In the genomic region with DNA sequence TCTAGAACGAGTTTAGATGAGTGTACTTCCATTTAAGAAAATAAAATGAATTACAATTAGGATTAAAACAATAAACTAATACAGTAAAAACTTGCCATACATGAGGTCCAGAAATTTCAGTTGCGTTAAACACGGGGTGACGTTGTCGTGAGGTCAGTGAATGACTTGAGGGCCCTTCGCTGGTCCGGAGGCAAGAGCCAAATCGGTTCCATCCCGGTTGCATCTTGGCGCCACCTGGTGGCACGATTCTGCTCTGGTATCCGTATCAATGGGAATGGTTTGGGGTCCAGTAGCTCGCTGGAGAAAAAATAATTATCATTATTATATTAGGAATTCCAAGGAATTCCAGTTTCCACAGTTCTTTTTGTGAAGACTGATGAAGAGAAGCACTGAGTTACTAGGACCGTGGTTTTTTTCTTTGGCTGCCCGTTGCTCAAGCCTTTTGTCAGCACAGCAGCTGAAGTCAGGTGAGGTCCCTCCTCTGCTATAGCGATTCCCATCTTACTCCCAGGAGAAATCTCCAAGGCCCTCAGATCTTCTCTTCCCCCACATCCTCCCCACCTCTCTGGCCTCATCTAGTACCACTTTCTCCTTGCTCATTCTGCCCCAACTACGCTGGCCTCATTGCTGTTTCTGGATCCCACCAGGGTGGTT, we compare ENCODE assay signal across 9 cellular contexts.
DNase-seq lines count a peak whose midpoint lies in the region; ATAC-seq, FAIRE-seq and TF ChIP-seq lines count a peak whose summit lies in the region.
"Had no signal": no experiment of that assay in that cellular context is flagged by ENCODE, and none has a peak within 500 bp of the region (broad histone marks: within the 10 kb centered on the region; RNA-seq: fewer than 3 reads in every experiment).

No MANE protein-coding gene starts in this region.

- CTCF ChIA-PET in Panc1 (lab: Charles Lee), result interaction anchor here (0.6 kb wide), 2 partner anchors 52 to 625 kb away, joined by 3 to 9 read pairs; no protein-coding TSS in a partner anchor

- H3K27ac Mint-ChIP-seq in activated T-cell treated with anti-CD3 and anti-CD28 coated beads, Interleukin-2, amount 50 U/mL, for 72 hours, result no peak overlapping the region
- H3K27ac Mint-ChIP-seq in osteocyte (ENCODE audit: unreplicated experiment), result no peak overlapping the region

- peak; percentile 87 for ATAC-seq in Panc1
- peak; percentile 44 to 54 for ATAC-seq in activated T-cell treated with anti-CD3 and anti-CD28 coated beads, Interleukin-2, amount 50 U/mL, for 72 hours (replicated peaks in 1 of 2)

- TF ChIP-seq CTCF in Panc1 (IDR thresholded peaks at IDR 0.05) (peak; percentile 91), fibroblast of the aortic adventitia (IDR thresholded peaks at IDR 0.05; ENCODE audit: insufficient read depth, low read length) (peak; percentile 81), osteocyte (IDR thresholded peaks at IDR 0.05) (peak; percentile 70), transverse colon (IDR thresholded peaks at IDR 0.05) (peak; percentile 58 to 76 (median 67))

- no peaks in the 10 kb centered on the region for H3K4me1 Mint-ChIP-seq in activated T-cell treated with anti-CD3 and anti-CD28 coated beads, Interleukin-2, amount 50 U/mL, for 72 hours (ENCODE audit: low read depth)
- no peaks in the 10 kb centered on the region for H3K4me1 Mint-ChIP-seq in osteocyte (ENCODE audit: unreplicated experiment)

- H3K4me3 ChIP-seq in Panc1 (ENCODE audit: low read depth in 2 of 2, low read length in 2 of 2) (no peak overlapping the region), fibroblast of the aortic adventitia (ENCODE audit: low read depth, low read length) (no peak overlapping the region), transverse colon (no peak overlapping the region)

- no peaks in the 10 kb centered on the region for H3K27me3 ChIP-seq in Panc1 (ENCODE audit: control insufficient read depth, insufficient read depth, low read length)
- H3K27me3 ChIP-seq in transverse colon, result peaks cover 3% of the 10 kb centered on the region
- H3K27me3 ChIP-seq: neutrophil had no signal

- H3K4me1 ChIP-seq in Panc1 (ENCODE audit: control insufficient read depth, insufficient read depth, low read length) (no peaks in the 10 kb centered on the region), transverse colon (no peaks in the 10 kb centered on the region)

- 23 to 26% methylated on average over 16 to 17 of the region's 17 CpGs for WGBS in transverse colon (ENCODE audit: low coverage in 1 of 2), 2 donors

- intact Hi-C loops in Panc1 (cut with micrococcal nuclease; ENCODE audit: unreplicated experiment), result loop anchor here (2.0 to 5.0 kb wide), 2 partner anchors 159 to 625 kb away; no protein-coding TSS in a partner anchor
- intact Hi-C loops in transverse colon (cut with DNase I; ENCODE audit: low total_unique reads), result no loop called here

- POLR2A ChIA-PET in Panc1 (lab: Charles Lee), result no interaction called here

- H3K36me3 ChIP-seq in Panc1 (ENCODE audit: control insufficient read depth, insufficient read depth, low read length) (no peaks in the 10 kb centered on the region), transverse colon (no peaks in the 10 kb centered on the region)
- H3K36me3 ChIP-seq: neutrophil had no signal

- H3K9me3 ChIP-seq in Panc1 (ENCODE audit: control insufficient read depth, insufficient read depth, low read depth, low read length), result peaks cover 11% of the 10 kb centered on the region; the same call in 1 of the 2 replicates
- peaks cover 3% of the 10 kb centered on the region in 2 donors for H3K9me3 ChIP-seq in transverse colon
- H3K9me3 ChIP-seq: neutrophil had no signal

- no peak overlapping the region for H3K27ac ChIP-seq in Panc1 (ENCODE audit: low read length)
- no peak overlapping the region for H3K27ac ChIP-seq in transverse colon
- H3K27ac ChIP-seq: neutrophil had no signal

- peaks cover 2 to 6% of the 10 kb centered on the region in 2 donors for H3K9me3 Mint-ChIP-seq in activated T-cell treated with anti-CD3 and anti-CD28 coated beads, Interleukin-2, amount 50 U/mL, for 72 hours
- peaks cover 8% of the 10 kb centered on the region for H3K9me3 Mint-ChIP-seq in osteocyte (ENCODE audit: unreplicated experiment)

- TF ChIP-seq POLR2A in transverse colon (IDR thresholded peaks at IDR 0.05), result no peak

- FAIRE-seq in HTR-8/SVneo (lab: Jason Lieb, UNC), result no peak

- peaks cover 0 to 3% of the 10 kb centered on the region in 2 donors for H3K36me3 Mint-ChIP-seq in activated T-cell treated with anti-CD3 and anti-CD28 coated beads, Interleukin-2, amount 50 U/mL, for 72 hours (ENCODE audit: insufficient read depth in 2 of 2)
- H3K36me3 Mint-ChIP-seq in osteocyte (ENCODE audit: unreplicated experiment), result no peaks in the 10 kb centered on the region

- DNase-seq in NCI-H1436 (lab: John Stamatoyannopoulos, UW) (peak; percentile 20), NCI-H1436 treated with DMSO at 0.1 percent for 48 hours (lab: John Stamatoyannopoulos, UW) (no peak), HTR-8/SVneo (ENCODE audit: insufficient read length, low spot score) (peak; percentile 59), Panc1 (ENCODE audit: low read depth, low spot score) (no peak), fibroblast of the aortic adventitia (ENCODE audit: low read depth) (peak; percentile 50), osteocyte (ENCODE audit: extremely low spot score, unreplicated experiment) (peak; percentile 88), transverse colon (peak; percentile 67)
- peak; percentile 72 for DNase-seq in activated T-cell treated with anti-CD3 and anti-CD28 coated beads, Interleukin-2, amount 50 U/mL, for 72 hours

- H3K27me3 Mint-ChIP-seq in activated T-cell treated with anti-CD3 and anti-CD28 coated beads, Interleukin-2, amount 50 U/mL, for 72 hours (ENCODE audit: low read depth), result peaks cover 9% of the 10 kb centered on the region
- H3K27me3 Mint-ChIP-seq in osteocyte (ENCODE audit: unreplicated experiment), result no peaks in the 10 kb centered on the region

- BruUV-seq in Panc1 (replicated peaks; lab: Mats Ljungman, UMichigan), result no TSS peak

- TF ChIP-seq EP300 in transverse colon (IDR thresholded peaks at IDR 0.05; ENCODE audit: low read depth), result no peak

- in situ Hi-C loops in Panc1 (cut with HindIII; ENCODE audit: low pct_unique_long_range_greater_than_20kb, low sequenced_read_pairs) (no loop called here), transverse colon (cut with MboI; ENCODE audit: low pct_ligation_motif_present in 1 of 4, low pct_unique_long_range_greater_than_20kb in 1 of 4, low sequenced_read_pairs in 3 of 4) (loop anchor here in 3 of 4 donors (10.0 to 25.0 kb wide), 3 partner anchors 629 to 761 kb away; no protein-coding TSS in a partner anchor)

- no peak overlapping the region for H3K4me3 Mint-ChIP-seq in activated T-cell treated with anti-CD3 and anti-CD28 coated beads, Interleukin-2, amount 50 U/mL, for 72 hours
- H3K4me3 Mint-ChIP-seq in osteocyte (ENCODE audit: unreplicated experiment), result no peak overlapping the region

Comparison
In these comparisons a context has a peak if more than half of its experiments do, and no peak if none do; other contexts are left out.
1. DNase-seq: peak in NCI-H1436 (single experiment), HTR-8/SVneo (single experiment), activated T-cell treated with anti-CD3 and anti-CD28 coated beads, Interleukin-2, amount 50 U/mL, for 72 hours (2 of 2), fibroblast of the aortic adventitia (single experiment), osteocyte (single experiment) and transverse colon (single experiment); none in NCI-H1436 treated with DMSO at 0.1 percent for 48 hours (single experiment) and Panc1 (single experiment).
2. Peak in every context shown above with its lines, with median percentiles within 50 percentile points of each other: CTCF ChIP-seq.